18 cellular contexts compared by ENCODE assay signal in the genomic region with DNA sequence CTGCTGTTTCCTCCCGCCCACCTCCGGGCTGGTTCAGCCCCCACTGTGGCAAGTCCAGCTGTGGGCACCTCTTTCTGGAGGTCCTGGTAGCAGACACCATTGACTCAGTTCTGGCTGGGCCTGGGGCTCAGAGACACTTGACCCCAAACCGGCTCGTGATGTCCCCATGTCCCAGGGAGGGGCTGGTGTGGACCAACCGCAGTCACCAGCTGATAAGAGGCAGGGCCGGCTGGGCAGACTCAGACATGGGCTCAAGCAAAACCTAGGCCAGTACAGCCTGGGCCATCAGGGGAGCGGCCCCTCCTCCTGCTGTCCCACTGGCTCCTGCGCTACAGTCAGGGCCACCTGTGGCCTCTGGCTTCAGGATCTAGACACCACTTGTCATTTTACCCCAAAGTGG. TPM values are rescaled to one million over a fixed set of nuclear protein-coding genes. Genes with fewer than 3 reads are reported as not detected.
A peak's percentile ranks its signal among the peaks of the same experiment; 100 is the strongest.
DNase-seq lines count a peak whose midpoint lies in the region; ATAC-seq and TF ChIP-seq lines count a peak whose summit lies in the region.
"Had no signal": no experiment of that assay in that cellular context is flagged by ENCODE, and none has a peak within 500 bp of the region (broad histone marks: within the 10 kb centered on the region; RNA-seq: fewer than 3 reads in every experiment).

No MANE protein-coding gene starts in this region.

- peaks cover 36% of the 10 kb centered on the region for H3K36me3 Mint-ChIP-seq in endodermal cell (ENCODE audit: low read depth)
- peaks cover 94% of the 10 kb centered on the region for H3K36me3 Mint-ChIP-seq in stimulated activated effector memory CD8-positive, alpha-beta T cell treated with anti-CD3 and anti-CD28 coated beads, Interleukin-12 subunit alpha, Interleukin-12 subunit beta, amount 100 ng/mL, for 72 hours

- H3K4me3 ChIP-seq in endodermal cell (ENCODE audit: low read length), result no peak overlapping the region
- H3K4me3 ChIP-seq: BLaER1 had no signal

- peaks cover 7% of the 10 kb centered on the region for H3K4me1 Mint-ChIP-seq in endodermal cell
- peaks cover 12% of the 10 kb centered on the region for H3K4me1 Mint-ChIP-seq in stimulated activated effector memory CD8-positive, alpha-beta T cell treated with anti-CD3 and anti-CD28 coated beads, Interleukin-12 subunit alpha, Interleukin-12 subunit beta, amount 100 ng/mL, for 72 hours
- H3K4me1 Mint-ChIP-seq: B cell had no signal

- no peaks in the 10 kb centered on the region for H3K27me3 Mint-ChIP-seq in endodermal cell (ENCODE audit: insufficient read depth)
- H3K27me3 Mint-ChIP-seq: B cell; CD4-positive, CD25-positive, alpha-beta regulatory T cell had no signal

- H3K4me1 ChIP-seq in endodermal cell (ENCODE audit: control insufficient read depth, insufficient read depth, low read length), result no peaks in the 10 kb centered on the region
- H3K4me1 ChIP-seq: BLaER1 had no signal

- 93 to 98% methylated on average over 6 to 8 of the region's 8 CpGs for WGBS in endodermal cell (ENCODE audit: insufficient coverage in 1 of 2, insufficient read length in 1 of 2), 2 experiments

- no peaks in the 10 kb centered on the region for H3K27me3 ChIP-seq in endodermal cell (ENCODE audit: control insufficient read depth, insufficient read depth, low read length, poor library complexity, severe bottlenecking)
- H3K27me3 ChIP-seq: BLaER1 had no signal

- no peaks in the 10 kb centered on the region for H3K9me3 Mint-ChIP-seq in endodermal cell
- H3K9me3 Mint-ChIP-seq in stimulated activated effector memory CD8-positive, alpha-beta T cell treated with anti-CD3 and anti-CD28 coated beads, Interleukin-12 subunit alpha, Interleukin-12 subunit beta, amount 100 ng/mL, for 72 hours, result no peaks in the 10 kb centered on the region
- H3K9me3 Mint-ChIP-seq: CD8-positive, alpha-beta T cell had no signal

- peak; percentile 18 for DNase-seq in left ventricle myocardium superior
- no peak for DNase-seq in left cardiac atrium
- peak; percentile 41 for DNase-seq in endodermal cell
- no peak for DNase-seq in stimulated activated effector memory CD8-positive, alpha-beta T cell treated with anti-CD3 and anti-CD28 coated beads, Interleukin-12 subunit alpha, Interleukin-12 subunit beta, amount 100 ng/mL, for 72 hours (ENCODE audit: low spot score in 2 of 2)
- DNase-seq in left colon, result no peak
- no peak for DNase-seq in GDM1 (lab: John Stamatoyannopoulos, UW)
- DNase-seq: Caco-2; CD4-positive, CD25-positive, alpha-beta regulatory T cell; CD8-positive, alpha-beta T cell; DMS153; DND-41; H7; HCEC 1CT had no signal

- no peaks in the 10 kb centered on the region for H3K9me3 ChIP-seq in endodermal cell (ENCODE audit: control insufficient read depth, low read length)
- H3K9me3 ChIP-seq: BLaER1, Caco-2 had no signal

- no peak for TF ChIP-seq CTCF in endodermal cell (conservative IDR thresholded peaks at IDR 0.05)

- H3K9ac ChIP-seq in endodermal cell (ENCODE audit: extremely low read depth, low read length, poor library complexity, severe bottlenecking), result no peak overlapping the region
- H3K9ac ChIP-seq: BLaER1 had no signal

- ATAC-seq in left ventricle myocardium superior (no peak), left cardiac atrium (no peak), left colon (no peak), HG03175 (IDR thresholded peaks at IDR 0.05; ENCODE audit: unreplicated experiment) (no peak)
- peak; percentile 9 for ATAC-seq in stimulated activated effector memory CD8-positive, alpha-beta T cell treated with anti-CD3 and anti-CD28 coated beads, Interleukin-12 subunit alpha, Interleukin-12 subunit beta, amount 100 ng/mL, for 72 hours
- ATAC-seq: CD8-positive, alpha-beta T cell had no signal

- H3K27ac Mint-ChIP-seq in endodermal cell, result no peak overlapping the region
- peak overlapping the region; percentile 17 for H3K27ac Mint-ChIP-seq in stimulated activated effector memory CD8-positive, alpha-beta T cell treated with anti-CD3 and anti-CD28 coated beads, Interleukin-12 subunit alpha, Interleukin-12 subunit beta, amount 100 ng/mL, for 72 hours
- H3K27ac Mint-ChIP-seq: B cell; CD4-positive, CD25-positive, alpha-beta regulatory T cell; CD8-positive, alpha-beta T cell had no signal

- intact Hi-C loops in left ventricle myocardium superior (cut with micrococcal nuclease), result no loop called here
- intact Hi-C loops in left cardiac atrium (cut with DNase I), result no loop called here
- intact Hi-C loops in left colon (cut with DNase I, micrococcal nuclease), result no loop called here

- no peak overlapping the region for H3K27ac ChIP-seq in endodermal cell (ENCODE audit: low read depth, low read length)
- H3K27ac ChIP-seq: 22Rv1, BLaER1, C4-2B had no signal

- H3K4me3 Mint-ChIP-seq in endodermal cell, result no peak overlapping the region
- no peak overlapping the region for H3K4me3 Mint-ChIP-seq in stimulated activated effector memory CD8-positive, alpha-beta T cell treated with anti-CD3 and anti-CD28 coated beads, Interleukin-12 subunit alpha, Interleukin-12 subunit beta, amount 100 ng/mL, for 72 hours
- H3K4me3 Mint-ChIP-seq: B cell; CD4-positive, CD25-positive, alpha-beta regulatory T cell; CD8-positive, alpha-beta T cell had no signal

- peaks cover 40% of the 10 kb centered on the region for H3K36me3 ChIP-seq in endodermal cell (ENCODE audit: control insufficient read depth, insufficient read depth, low read length)

RNA-seq across cellular contexts. Expression of a gene that starts 19.8 kb away (rescaled TPM):
- 31.6 TPM for total RNA-seq in left ventricle myocardium superior
- total RNA-seq in left cardiac atrium, result 10 to 100 TPM; 30.6 to 35.8 TPM
- 10 to 100 TPM; 61.8 to 69.5 TPM for total RNA-seq in endodermal cell
- 44.2 TPM for polyA plus RNA-seq in endodermal cell (2013, experiment 1 of 2)
- polyA plus RNA-seq in endodermal cell (2013, experiment 2 of 2), result 34.1 TPM
- 10 to 100 TPM; 27.6 to 33.1 TPM for total RNA-seq in left colon

RNA-seq across cellular contexts. Expression of a gene that starts 45.3 kb away (rescaled TPM):
- total RNA-seq in left ventricle myocardium superior (22.1 TPM), left cardiac atrium (10 to 100 TPM; 24.2 to 26.3 TPM), endodermal cell (10 to 100 TPM; 64.9 to 82.5 TPM), left colon (10 to 100 TPM; 45.8 to 47.0 TPM)
- polyA plus RNA-seq in endodermal cell (2013, experiment 1 of 2), result 23.7 TPM
- 23.5 TPM for polyA plus RNA-seq in endodermal cell (2013, experiment 2 of 2)

RNA-seq across cellular contexts. Expression of a gene that starts 48.6 kb away (rescaled TPM):
- total RNA-seq in left ventricle myocardium superior, result 0.32 TPM
- 1 to 10 TPM in 1 of 2 donors, under 1 TPM in 1; 0.44 to 1.2 TPM for total RNA-seq in left cardiac atrium
- 1 to 10 TPM; 6.9 to 8.7 TPM for total RNA-seq in endodermal cell
- polyA plus RNA-seq in endodermal cell (2013, experiment 1 of 2), result 3.6 TPM
- polyA plus RNA-seq in endodermal cell (2013, experiment 2 of 2), result 5.1 TPM
- total RNA-seq in left colon, result 1 to 10 TPM in 1 of 2 donors, under 1 TPM in 1; 0.37 to 1.6 TPM

Comparison
In these comparisons a context has a peak if more than half of its experiments do, and no peak if none do; other contexts are left out.
1. DNase-seq: peak in left ventricle myocardium superior (single experiment) and endodermal cell (single experiment); none in left cardiac atrium (single experiment), stimulated activated effector memory CD8-positive, alpha-beta T cell treated with anti-CD3 and anti-CD28 coated beads, Interleukin-12 subunit alpha, Interleukin-12 subunit beta, amount 100 ng/mL, for 72 hours (0 of 2), left colon (0 of 2) and GDM1 (single experiment).